In the genomic region with DNA sequence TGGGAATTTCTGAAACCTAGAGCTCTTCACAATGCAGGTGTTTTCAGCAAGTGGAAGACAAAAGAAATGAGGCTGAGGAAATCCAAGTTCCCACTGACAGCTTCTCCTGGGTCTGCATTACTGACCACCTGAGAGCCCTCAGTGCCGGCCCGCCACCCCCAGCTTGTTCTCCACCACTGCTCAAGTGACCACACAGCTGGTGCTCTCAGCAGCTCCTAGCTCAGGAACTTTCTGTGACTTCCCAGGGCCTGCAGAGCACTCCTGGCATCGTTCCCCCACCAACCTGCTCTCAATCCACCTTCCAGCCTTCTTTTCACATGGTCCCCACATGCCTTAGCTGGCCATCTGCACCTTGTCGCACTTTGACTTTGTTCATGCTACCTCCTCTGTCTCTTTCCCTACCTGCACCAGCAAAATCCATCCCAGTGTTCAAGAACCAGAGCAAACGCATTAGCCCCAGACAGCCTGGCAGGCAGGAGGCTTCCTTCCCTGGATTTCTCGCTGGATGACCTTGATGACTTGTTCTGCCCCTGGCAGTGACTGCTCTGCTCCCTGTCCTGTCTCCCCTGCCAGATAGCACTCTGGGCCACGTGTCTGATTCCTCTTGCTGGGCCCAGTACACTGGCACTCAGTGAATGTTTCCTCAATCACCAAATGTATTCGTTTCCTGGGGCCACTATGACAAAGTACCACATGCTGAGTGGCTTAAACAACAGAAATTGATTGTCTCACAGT, we compare ENCODE assay signal across 1 cellular context.
TF ChIP-seq lines count a peak whose summit lies in the region.

No MANE protein-coding gene starts in this region.

TF ChIP-seq in H1, 55 proteins besides CTCF, POLR2A, EP300 and RAD21:
- TF ChIP-seq, protein P1, sequence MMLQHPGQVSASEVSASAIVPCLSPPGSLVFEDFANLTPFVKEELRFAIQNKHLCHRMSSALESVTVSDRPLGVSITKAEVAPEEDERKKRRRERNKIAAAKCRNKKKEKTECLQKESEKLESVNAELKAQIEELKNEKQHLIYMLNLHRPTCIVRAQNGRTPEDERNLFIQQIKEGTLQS (IDR thresholded peaks at IDR 0.05; ENCODE audit: insufficient read depth, low read depth, low read length): no peak
- TF ChIP-seq, protein P2, sequence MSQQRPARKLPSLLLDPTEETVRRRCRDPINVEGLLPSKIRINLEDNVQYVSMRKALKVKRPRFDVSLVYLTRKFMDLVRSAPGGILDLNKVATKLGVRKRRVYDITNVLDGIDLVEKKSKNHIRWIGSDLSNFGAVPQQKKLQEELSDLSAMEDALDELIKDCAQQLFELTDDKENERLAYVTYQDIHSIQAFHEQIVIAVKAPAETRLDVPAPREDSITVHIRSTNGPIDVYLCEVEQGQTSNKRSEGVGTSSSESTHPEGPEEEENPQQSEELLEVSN (IDR thresholded peaks at IDR 0.05): no peak
- TF ChIP-seq, protein P3, sequence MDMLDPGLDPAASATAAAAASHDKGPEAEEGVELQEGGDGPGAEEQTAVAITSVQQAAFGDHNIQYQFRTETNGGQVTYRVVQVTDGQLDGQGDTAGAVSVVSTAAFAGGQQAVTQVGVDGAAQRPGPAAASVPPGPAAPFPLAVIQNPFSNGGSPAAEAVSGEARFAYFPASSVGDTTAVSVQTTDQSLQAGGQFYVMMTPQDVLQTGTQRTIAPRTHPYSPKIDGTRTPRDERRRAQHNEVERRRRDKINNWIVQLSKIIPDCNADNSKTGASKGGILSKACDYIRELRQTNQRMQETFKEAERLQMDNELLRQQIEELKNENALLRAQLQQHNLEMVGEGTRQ (IDR thresholded peaks at IDR 0.05; ENCODE audit: low read length): no peak
- no peak for TF ChIP-seq NANOG (IDR thresholded peaks at IDR 0.05; ENCODE audit: insufficient read depth, low read depth, low read length, poor library complexity, severe bottlenecking)
- TF ChIP-seq CHD1 (IDR thresholded peaks at IDR 0.05; ENCODE audit: low read depth, low read length): no peak
- no peak for TF ChIP-seq RFX5 (IDR thresholded peaks at IDR 0.05; ENCODE audit: borderline replicate concordance, low read depth, low read length)
- TF ChIP-seq TEAD4 (IDR thresholded peaks at IDR 0.05; ENCODE audit: low read depth, low read length): no peak
- no peak for TF ChIP-seq KDM5A (IDR thresholded peaks at IDR 0.05; ENCODE audit: low read length)
